Comparison of ENCODE assay signal across 8 cellular contexts in the genomic region with DNA sequence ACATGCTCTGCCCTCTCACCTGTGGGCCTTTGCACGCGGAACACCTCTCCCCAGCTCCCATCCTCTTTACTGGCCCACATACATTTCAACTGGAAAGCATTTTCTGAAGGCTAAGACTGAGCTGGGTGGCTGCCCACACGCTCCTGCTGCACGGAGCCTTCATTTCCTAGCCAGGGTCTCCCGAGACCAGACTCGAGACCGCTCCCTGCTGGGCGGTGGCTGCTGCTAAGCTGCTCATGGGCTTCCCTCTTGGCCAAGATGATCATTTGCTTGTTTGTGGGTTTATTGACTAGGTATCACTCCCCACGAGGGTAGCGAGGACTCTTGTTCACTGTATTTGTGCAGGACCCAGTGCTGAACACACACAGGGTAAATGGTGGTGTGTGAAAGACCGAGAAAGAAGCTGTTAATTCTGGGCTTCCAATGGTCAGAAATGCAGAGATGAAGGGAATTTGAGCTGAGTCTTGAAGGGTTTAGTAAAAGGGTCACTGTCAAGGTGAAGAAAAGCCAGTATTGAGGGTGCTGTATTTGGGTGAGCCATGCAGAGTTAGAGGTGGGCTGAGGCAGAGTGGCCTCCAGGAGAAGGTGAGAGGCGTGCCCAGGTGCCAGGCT. TPM values are rescaled to one million over a fixed set of nuclear protein-coding genes. Genes with fewer than 3 reads are reported as not detected.
DNase-seq lines count a peak whose midpoint lies in the region; ATAC-seq lines count a peak whose summit lies in the region.

No MANE protein-coding gene starts in this region.

- ATAC-seq in HG02938 (IDR thresholded peaks at IDR 0.05; ENCODE audit: unreplicated experiment) = no peak

- peaks cover 29% of the 10 kb centered on the region for H3K4me1 Mint-ChIP-seq in activated CD4-positive, alpha-beta memory T cell treated with anti-CD3 and anti-CD28 coated beads, Interleukin-2, amount 10 ng/mL, durations not matched to agents 7 days and 5 days

- H3K4ac ChIP-seq in mesenchymal stem cell (ENCODE audit: low read depth in 1 of 2, low read length in 2 of 2) = peak overlapping the region in 1 of 2 experiments; percentile 32

- peak overlapping the region; percentile 82 for H3K27ac Mint-ChIP-seq in activated CD4-positive, alpha-beta memory T cell treated with anti-CD3 and anti-CD28 coated beads, Interleukin-2, amount 10 ng/mL, durations not matched to agents 7 days and 5 days

- no peak overlapping the region for H3K14ac ChIP-seq in mesenchymal stem cell (ENCODE audit: low read length in 2 of 2)

- H2BK120ac ChIP-seq in mesenchymal stem cell (ENCODE audit: low read depth, low read length) = no peak overlapping the region

- peak overlapping the region; percentile 93 for H3K9ac ChIP-seq in mesenchymal stem cell (ENCODE audit: low read length)

- no peak overlapping the region for H2BK12ac ChIP-seq in mesenchymal stem cell (ENCODE audit: low read length in 2 of 2)

- peak overlapping the region; percentile 88 for H4K8ac ChIP-seq in mesenchymal stem cell (ENCODE audit: low read length)

- CTCF ChIA-PET in activated CD4-positive, alpha-beta memory T cell treated with anti-CD3 and anti-CD28 coated beads, Interleukin-2, amount 10 ng/mL, durations not matched to agents 7 days and 5 days (lab: Charles Lee) = interaction anchor here (0.7 to 2.9 kb wide), 14 partner anchors 11 to 389 kb away, joined by 3 to 36 read pairs (median 6); partner anchors contain the start of genes APRT and CDH15

- no peaks in the 10 kb centered on the region for H3K9me3 Mint-ChIP-seq in activated CD4-positive, alpha-beta memory T cell treated with anti-CD3 and anti-CD28 coated beads, Interleukin-2, amount 10 ng/mL, durations not matched to agents 7 days and 5 days

- peak overlapping the region in 1 of 2 experiments; percentile 79 for H3K18ac ChIP-seq in mesenchymal stem cell (ENCODE audit: low read depth in 1 of 2, low read length in 2 of 2)

- H3K27me3 Mint-ChIP-seq in activated CD4-positive, alpha-beta memory T cell treated with anti-CD3 and anti-CD28 coated beads, Interleukin-2, amount 10 ng/mL, durations not matched to agents 7 days and 5 days = no peaks in the 10 kb centered on the region

- H4K91ac ChIP-seq in mesenchymal stem cell (ENCODE audit: low read length) = no peak overlapping the region

- DNase-seq in Daoy (ENCODE audit: low read depth) = peak; percentile 71
- DNase-seq in H4 (ENCODE audit: low spot score) = peak; percentile 72
- DNase-seq in NCI-H460 (ENCODE audit: extremely low read depth, low read depth) = peak; percentile 47
- peak; percentile 80 for DNase-seq in activated CD4-positive, alpha-beta memory T cell treated with anti-CD3 and anti-CD28 coated beads, Interleukin-2, amount 10 ng/mL, durations not matched to agents 7 days and 5 days
- peak; percentile 45 for DNase-seq in effector CD8-positive, alpha-beta T cell (lab: John Stamatoyannopoulos, UW)
- DNase-seq in mesenchymal stem cell = peak; percentile 84
- peak; percentile 60 for DNase-seq in stimulated activated CD8-positive, alpha-beta memory T cell treated with anti-CD3 and anti-CD28 coated beads, Interleukin-12 subunit alpha, Interleukin-12 subunit beta, amount 100 ng/mL, for 1 hour (ENCODE audit: low read depth)

- H3K4me3 Mint-ChIP-seq in activated CD4-positive, alpha-beta memory T cell treated with anti-CD3 and anti-CD28 coated beads, Interleukin-2, amount 10 ng/mL, durations not matched to agents 7 days and 5 days = peak overlapping the region; percentile 97

- peaks cover 46% of the 10 kb centered on the region for H3K79me1 ChIP-seq in mesenchymal stem cell (replicated peaks; ENCODE audit: low read length, poor library complexity, severe bottlenecking)

- peaks cover 45 to 58% of the 10 kb centered on the region in 2 experiments for H3K36me3 ChIP-seq in mesenchymal stem cell (ENCODE audit: control insufficient read depth in 1 of 2, insufficient read depth in 2 of 2, low read depth in 1 of 2, low read length in 2 of 2)

- POLR2A ChIA-PET in activated CD4-positive, alpha-beta memory T cell treated with anti-CD3 and anti-CD28 coated beads, Interleukin-2, amount 10 ng/mL, durations not matched to agents 7 days and 5 days (lab: Charles Lee) = interaction anchor here (0.5 to 4.9 kb wide), 13 partner anchors 12 to 1164 kb away, joined by 3 to 59 read pairs (median 4); partner anchors contain the start of genes ACSF3, APRT, ZC3H18 and ZNF778

- H2BK15ac ChIP-seq in mesenchymal stem cell (ENCODE audit: low read depth, poor library complexity, severe bottlenecking) = no peak overlapping the region

- peak overlapping the region; percentile 74 for H3K27ac ChIP-seq in mesenchymal stem cell (ENCODE audit: low read length, poor library complexity, severe bottlenecking)

- H3K36me3 Mint-ChIP-seq in activated CD4-positive, alpha-beta memory T cell treated with anti-CD3 and anti-CD28 coated beads, Interleukin-2, amount 10 ng/mL, durations not matched to agents 7 days and 5 days (ENCODE audit: low read depth) = peaks cover 23% of the 10 kb centered on the region

- no peak overlapping the region for H2BK5ac ChIP-seq in mesenchymal stem cell (ENCODE audit: low read depth, low read length, poor library complexity, severe bottlenecking)

- H3K4me1 ChIP-seq in mesenchymal stem cell (ENCODE audit: control insufficient read depth, insufficient read depth, low read depth, low read length) = peaks cover 20% of the 10 kb centered on the region

- peak overlapping the region; percentile 86 to 97 for H3K4me3 ChIP-seq in mesenchymal stem cell (ENCODE audit: insufficient read depth in 1 of 2, low read depth in 1 of 2, low read length in 2 of 2)

- peak overlapping the region; percentile 33 for H2AFZ ChIP-seq in mesenchymal stem cell (ENCODE audit: low read depth, low read length)

- no peaks in the 10 kb centered on the region for H3K27me3 ChIP-seq in mesenchymal stem cell (ENCODE audit: control insufficient read depth in 1 of 2, insufficient read depth in 1 of 2, low read length in 2 of 2)

- 21% methylated on average over 12 of the region's 12 CpGs for WGBS in mesenchymal stem cell

- H3K23ac ChIP-seq in mesenchymal stem cell (ENCODE audit: low read length in 2 of 2) = no peak overlapping the region

- H3K9me3 ChIP-seq in mesenchymal stem cell (ENCODE audit: control insufficient read depth, low read length) = no peaks in the 10 kb centered on the region

- H2AK5ac ChIP-seq in mesenchymal stem cell (ENCODE audit: low read length, severe bottlenecking) = no peak overlapping the region

- H3K4me2 ChIP-seq in mesenchymal stem cell (ENCODE audit: low read length, poor library complexity, severe bottlenecking) = peak overlapping the region; percentile 89

RNA-seq across cellular contexts. Expression of gene TRAPPC2L, which starts 0.9 kb away (rescaled TPM):
- 27.7 and 31.6 TPM in 2 replicates for total RNA-seq in Daoy (2014; rRNA removed; shearing (Covaris generic))
- 50.7 and 54.2 TPM in 2 replicates for total RNA-seq in H4 (2014; rRNA removed; shearing (Covaris generic))
- 20.0 and 21.1 TPM in 2 replicates for total RNA-seq in NCI-H460 (2014; rRNA removed; shearing (Covaris generic))
- 33.1 and 57.2 TPM in 2 replicates for polyA plus RNA-seq in NCI-H460 (2014; cell fraction: nucleus; rRNA removed)
- total RNA-seq in activated CD4-positive, alpha-beta memory T cell treated with anti-CD3 and anti-CD28 coated beads, Interleukin-2, amount 10 ng/mL, durations not matched to agents 7 days and 5 days = 10 to 100 TPM; 44.9 to 45.8 TPM
- 111 TPM for polyA plus RNA-seq in mesenchymal stem cell (2013, experiment 1 of 2)
- 108 TPM for polyA plus RNA-seq in mesenchymal stem cell (2013, experiment 2 of 2)

RNA-seq across cellular contexts. Expression of gene GALNS, which starts 1.1 kb away (rescaled TPM):
- total RNA-seq in Daoy (2014; rRNA removed; shearing (Covaris generic)) = 4.5 and 8.4 TPM in 2 replicates
- 18.2 and 22.7 TPM in 2 replicates for total RNA-seq in H4 (2014; rRNA removed; shearing (Covaris generic))
- total RNA-seq in NCI-H460 (2014; rRNA removed; shearing (Covaris generic)) = 17.9 and 20.0 TPM in 2 replicates
- polyA plus RNA-seq in NCI-H460 (2014; cell fraction: nucleus; rRNA removed) = 12.5 and 16.1 TPM in 2 replicates
- total RNA-seq in activated CD4-positive, alpha-beta memory T cell treated with anti-CD3 and anti-CD28 coated beads, Interleukin-2, amount 10 ng/mL, durations not matched to agents 7 days and 5 days = 10 to 100 TPM; 35.2 to 38.2 TPM
- polyA plus RNA-seq in mesenchymal stem cell (2013, experiment 1 of 2) = 34.8 TPM
- 32.9 TPM for polyA plus RNA-seq in mesenchymal stem cell (2013, experiment 2 of 2)

RNA-seq across cellular contexts. Expression of gene PABPN1L, which starts 8.6 kb away (rescaled TPM):
- total RNA-seq in Daoy (2014; rRNA removed; shearing (Covaris generic)) = not detected in 2 replicates
- not detected in 2 replicates for total RNA-seq in H4 (2014; rRNA removed; shearing (Covaris generic))
- 0.43 TPM in 1 of 2 replicates, not detected in the other for total RNA-seq in NCI-H460 (2014; rRNA removed; shearing (Covaris generic))
- not detected in 2 replicates for polyA plus RNA-seq in NCI-H460 (2014; cell fraction: nucleus; rRNA removed)
- total RNA-seq in activated CD4-positive, alpha-beta memory T cell treated with anti-CD3 and anti-CD28 coated beads, Interleukin-2, amount 10 ng/mL, durations not matched to agents 7 days and 5 days = not detected
- polyA plus RNA-seq in mesenchymal stem cell (2013, experiment 1 of 2) = not detected
- polyA plus RNA-seq in mesenchymal stem cell (2013, experiment 2 of 2) = not detected

RNA-seq across cellular contexts. Expression of gene APRT, which starts 46.1 kb away (rescaled TPM):
- 106 and 112 TPM in 2 replicates for total RNA-seq in Daoy (2014; rRNA removed; shearing (Covaris generic))
- 401 and 554 TPM in 2 replicates for total RNA-seq in H4 (2014; rRNA removed; shearing (Covaris generic))
- 124 and 160 TPM in 2 replicates for total RNA-seq in NCI-H460 (2014; rRNA removed; shearing (Covaris generic))
- polyA plus RNA-seq in NCI-H460 (2014; cell fraction: nucleus; rRNA removed) = 205 and 230 TPM in 2 replicates
- 100 to 1,000 TPM; 129 to 136 TPM for total RNA-seq in activated CD4-positive, alpha-beta memory T cell treated with anti-CD3 and anti-CD28 coated beads, Interleukin-2, amount 10 ng/mL, durations not matched to agents 7 days and 5 days
- 157 TPM for polyA plus RNA-seq in mesenchymal stem cell (2013, experiment 1 of 2)
- 164 TPM for polyA plus RNA-seq in mesenchymal stem cell (2013, experiment 2 of 2)

RNA-seq across cellular contexts. Expression of gene CDT1, which starts 54.2 kb away (rescaled TPM):
- total RNA-seq in Daoy (2014; rRNA removed; shearing (Covaris generic)) = 23.1 and 30.6 TPM in 2 replicates
- total RNA-seq in H4 (2014; rRNA removed; shearing (Covaris generic)) = 26.4 and 27.0 TPM in 2 replicates
- 12.5 and 13.8 TPM in 2 replicates for total RNA-seq in NCI-H460 (2014; rRNA removed; shearing (Covaris generic))
- 26.9 and 63.7 TPM in 2 replicates for polyA plus RNA-seq in NCI-H460 (2014; cell fraction: nucleus; rRNA removed)
- 100 to 1,000 TPM; 133 to 137 TPM for total RNA-seq in activated CD4-positive, alpha-beta memory T cell treated with anti-CD3 and anti-CD28 coated beads, Interleukin-2, amount 10 ng/mL, durations not matched to agents 7 days and 5 days
- 3.1 TPM for polyA plus RNA-seq in mesenchymal stem cell (2013, experiment 1 of 2)
- polyA plus RNA-seq in mesenchymal stem cell (2013, experiment 2 of 2) = 3.0 TPM
